In the genomic region with DNA sequence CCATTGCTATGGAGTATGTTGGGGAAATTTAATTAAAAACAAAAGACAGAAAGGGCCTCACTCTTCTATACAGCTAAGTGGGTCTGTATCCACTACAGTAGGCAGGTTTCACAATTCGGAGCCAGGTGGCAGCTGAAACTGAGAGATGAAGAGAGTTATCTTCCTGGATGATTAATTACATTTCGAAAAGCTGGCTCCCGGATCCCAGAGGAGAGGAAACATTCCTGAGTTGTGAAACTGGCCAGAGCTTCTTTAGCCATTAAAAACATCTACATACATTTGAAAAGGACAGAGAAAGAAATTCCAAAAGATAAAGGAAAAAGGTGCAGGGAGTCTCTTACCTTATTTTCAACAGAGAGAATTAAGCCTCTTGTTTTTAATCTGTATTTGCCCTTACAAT, we compare ENCODE assay signal across 24 cellular contexts. TPM values are rescaled to one million over a fixed set of nuclear protein-coding genes. Genes with fewer than 3 reads are reported as not detected.
"Had no signal": no experiment of that assay in that cellular context is flagged by ENCODE, and none has a peak within 500 bp of the region (broad histone marks: within the 10 kb centered on the region; RNA-seq: fewer than 3 reads in every experiment).

No MANE protein-coding gene starts in this region.

- H3K36me3 ChIP-seq: heart left ventricle, left lung, neural progenitor cell, pancreas, sigmoid colon, thoracic aorta had no signal

- ATAC-seq: activated CD8-positive, alpha-beta memory T cell treated with anti-CD3 and anti-CD28 coated beads, Interleukin-2, amount 10 ng/mL, durations not matched to agents 7 days and 5 days; activated naive CD8-positive, alpha-beta T cell treated with anti-CD3 and anti-CD28 coated beads, Interleukin-2, amount 50 U/mL, for 24 hours; esophagus mucosa; heart left ventricle; left lung; pancreas had no signal

- H3K4me2 ChIP-seq: neural progenitor cell had no signal

- H3K4me3 ChIP-seq: heart left ventricle, left lung, neural progenitor cell, pancreas, sigmoid colon, thoracic aorta had no signal

- H3K4me1 ChIP-seq: heart left ventricle, left lung, pancreas, sigmoid colon had no signal

- H3K9me3 ChIP-seq: heart left ventricle, left lung, pancreas, sigmoid colon, thoracic aorta had no signal

- H3K27me3 ChIP-seq: sigmoid colon had no signal

- FAIRE-seq: astrocyte, colon, frontal cortex had no signal

- H3K9ac ChIP-seq: neural progenitor cell had no signal

- H2AFZ ChIP-seq: neural progenitor cell had no signal

- H3K27ac ChIP-seq: heart left ventricle, left lung, neural progenitor cell, pancreas, sigmoid colon, thoracic aorta had no signal

- DNase-seq: activated CD4-positive, alpha-beta T cell treated with anti-CD3 and anti-CD28 coated beads for 1 hour; activated CD4-positive, alpha-beta T cell treated with anti-CD3 and anti-CD28 coated beads, Interleukin-2, amount 50 U/mL, for 4 hours; activated CD8-positive, alpha-beta memory T cell treated with anti-CD3 and anti-CD28 coated beads, Interleukin-2, amount 10 ng/mL, durations not matched to agents 7 days and 5 days; activated naive CD4-positive, alpha-beta T cell treated with anti-CD3 and anti-CD28 coated beads for 36 hours; activated naive CD8-positive, alpha-beta T cell treated with anti-CD3 and anti-CD28 coated beads, Interleukin-2, amount 50 U/mL, for 24 hours; activated T-cell treated with anti-CD3 and anti-CD28 coated beads, Interleukin-2, amount 50 U/mL, for 1 hour; heart left ventricle; islet precursor cell; left lung; naive B cell; pancreas; sigmoid colon; stimulated activated CD4-positive, alpha-beta T cell treated with anti-CD3 and anti-CD28 coated beads, Interleukin-12 subunit alpha, Interleukin-12 subunit beta, amount 100 ng/mL, for 4 hours; stimulated activated CD4-positive, alpha-beta T cell treated with anti-CD3 and anti-CD28 coated beads, Interleukin-2, amount 100 ng/mL, for 24 hours; T-helper 1 cell; T1000 had no signal

RNA-seq across cellular contexts. Expression of a gene that starts 58.6 kb away (rescaled TPM):
- total RNA-seq: activated CD8-positive, alpha-beta memory T cell treated with anti-CD3 and anti-CD28 coated beads, Interleukin-2, amount 10 ng/mL, durations not matched to agents 7 days and 5 days; activated naive CD4-positive, alpha-beta T cell treated with anti-CD3 and anti-CD28 coated beads for 36 hours; activated T-helper 2 cell treated with anti-CD3 and anti-CD28 coated beads, Interferon-gamma antibody, Interleukin-2, Interleukin-4, amounts not matched to agents 10 μg/mL and 5 μg/mL and 100 μg/mL, durations not matched to agents 14 hours and 24 hours and 36 hours; astrocyte; frontal cortex; mononuclear cell; thoracic aorta had no signal
